ENCODE assay signal across 34 cellular contexts in genomic region chr5:6218517-6218916, GRCh38.
"Had no signal": no experiment of that assay in that cellular context is flagged by ENCODE, and none has a peak within 500 bp of the region (broad histone marks: within the 10 kb centered on the region; RNA-seq: fewer than 3 reads in every experiment).

No MANE protein-coding gene starts in this region.

- H3K27ac ChIP-seq: KMS-11 had no signal

- DNase-seq: Karpas-422, Kasumi-1, KG1, MG63, MM.1S, MV-4-11, NCI-H1048, NCI-H1092, NCI-H1092 treated with DMSO at 0.1 percent for 48 hours, NCI-H1105, NCI-H1105 treated with DMSO at 0.1 percent for 48 hours, NCI-H1417, NCI-H1417 treated with DMSO at 0.1 percent for 48 hours, NCI-H1436, NCI-H1436 treated with DMSO at 0.1 percent for 48 hours, NCI-H146, NCI-H1694, NCI-H1694 treated with DMSO at 0.1 percent for 48 hours, NCI-H187, NCI-H187 treated with DMSO at 0.1 percent for 48 hours, NCI-H1930, NCI-H2029, NCI-H2029 treated with DMSO at 0.1 percent for 48 hours, NCI-H2081, NCI-H2081 treated with DMSO at 0.1 percent for 48 hours, NCI-H2107, NCI-H2171, NCI-H2171 treated with DMSO at 0.1 percent for 48 hours, NCI-H2227 treated with DMSO at 0.1 percent for 48 hours, NCI-H226, NCI-H345, NCI-H446, NCI-H446 treated with DMSO at 0.1 percent for 48 hours had no signal

- H3K9ac ChIP-seq: KMS-11 had no signal

- H3K27me3 ChIP-seq: MG63 had no signal

- H3K36me3 ChIP-seq: MG63 had no signal

- H3K4me2 ChIP-seq: KMS-11 had no signal

- H3K4me3 ChIP-seq: MG63 had no signal
